In the genomic region with DNA sequence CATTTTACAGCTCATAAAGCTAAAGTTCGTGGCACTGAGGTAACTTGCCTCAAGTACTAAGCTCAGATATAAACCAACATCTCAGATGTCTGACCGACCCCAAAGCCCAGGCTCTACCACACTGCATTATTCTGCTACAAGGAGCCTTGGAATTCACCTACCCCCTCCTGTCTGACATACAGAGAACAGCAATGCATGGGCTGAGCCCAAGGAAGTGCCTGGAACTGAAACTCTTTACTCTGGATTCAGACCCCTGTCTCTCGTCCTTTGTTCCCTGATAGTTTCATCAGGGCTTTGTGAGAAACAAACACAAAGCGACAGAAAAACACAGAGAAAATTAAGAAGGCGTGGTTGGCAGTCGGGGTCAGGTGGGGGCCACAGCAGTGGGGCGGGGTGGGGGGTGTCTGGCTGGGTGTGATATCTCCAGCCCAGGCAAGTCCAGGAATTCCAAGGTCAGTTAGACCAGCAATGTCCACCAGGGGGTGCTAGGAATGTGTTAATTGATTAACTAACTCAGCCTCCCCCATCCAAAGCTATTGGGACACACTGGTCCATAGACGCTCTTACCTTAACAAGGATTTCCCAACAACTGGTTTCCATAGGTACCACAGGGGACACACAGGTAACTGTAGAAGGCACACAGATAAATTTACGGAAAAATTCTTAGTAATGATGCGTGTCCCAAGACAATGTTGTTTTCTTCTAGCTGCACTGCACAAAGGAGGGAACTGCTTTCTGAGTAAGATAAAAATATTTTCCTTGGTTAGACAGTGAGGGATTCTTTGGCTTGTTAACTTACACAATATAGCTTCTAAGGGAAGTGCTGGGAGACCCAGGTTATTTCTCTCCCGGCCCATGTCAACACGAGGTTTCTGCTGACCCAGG, we compare ENCODE assay signal across 9 cellular contexts. TPM values are rescaled to one million over a fixed set of nuclear protein-coding genes. Genes with fewer than 3 reads are reported as not detected.
A peak's percentile ranks its signal among the peaks of the same experiment; 100 is the strongest.
DNase-seq lines count a peak whose midpoint lies in the region; ATAC-seq and TF ChIP-seq lines count a peak whose summit lies in the region.
"Had no signal": no experiment of that assay in that cellular context is flagged by ENCODE, and none has a peak within 500 bp of the region (broad histone marks: within the 10 kb centered on the region; RNA-seq: fewer than 3 reads in every experiment).

No MANE protein-coding gene starts in this region.

- H3K4me3 Mint-ChIP-seq in activated CD4-positive, alpha-beta T cell treated with anti-CD3 and anti-CD28 coated beads for 36 hours, result no peak overlapping the region
- H3K4me3 Mint-ChIP-seq in naive thymus-derived CD8-positive, alpha-beta T cell, result no peak overlapping the region
- H3K4me3 Mint-ChIP-seq: dendritic cell treated with granulocyte-macrophage colony-stimulating factor and Interleukin-4, amounts not matched to agents 40 ng/mL and 50 ng/mL, for 4 days had no signal

- H3K27me3 ChIP-seq in parathyroid adenoma (ENCODE audit: control insufficient read depth, insufficient read depth, low read length), result no peaks in the 10 kb centered on the region

- no peak overlapping the region for H3K27ac ChIP-seq in parathyroid adenoma

- no peaks in the 10 kb centered on the region for H3K4me1 ChIP-seq in parathyroid adenoma

- DNase-seq in NCI-H2196 (lab: John Stamatoyannopoulos, UW; ENCODE audit: unreplicated experiment) (peak; percentile 44), NCI-H2196 treated with DMSO at 0.1 percent for 48 hours (lab: John Stamatoyannopoulos, UW; ENCODE audit: unreplicated experiment) (no peak), NCI-H1105 (lab: John Stamatoyannopoulos, UW) (peak; percentile 35), fibroblast of villous mesenchyme (ENCODE audit: low read depth) (peak; percentile 66)
- DNase-seq in activated CD4-positive, alpha-beta T cell treated with anti-CD3 and anti-CD28 coated beads for 36 hours, result peak; percentile 70
- no peak for DNase-seq in naive thymus-derived CD8-positive, alpha-beta T cell

- CTCF ChIA-PET in activated CD4-positive, alpha-beta T cell treated with anti-CD3 and anti-CD28 coated beads for 36 hours (lab: Charles Lee), result interaction anchor here (0.7 to 1.3 kb wide), 3 partner anchors 10 to 88 kb away, joined by 3 read pairs; no protein-coding TSS in a partner anchor

- H3K27ac Mint-ChIP-seq in activated CD4-positive, alpha-beta T cell treated with anti-CD3 and anti-CD28 coated beads for 36 hours, result no peak overlapping the region
- no peak overlapping the region for H3K27ac Mint-ChIP-seq in naive thymus-derived CD8-positive, alpha-beta T cell
- H3K27ac Mint-ChIP-seq: dendritic cell treated with granulocyte-macrophage colony-stimulating factor and Interleukin-4, amounts not matched to agents 40 ng/mL and 50 ng/mL, for 4 days had no signal

- H3K4me3 ChIP-seq in fibroblast of villous mesenchyme (ENCODE audit: low read depth, low read length) (no peak overlapping the region), parathyroid adenoma (ENCODE audit: low read depth, low read length) (no peak overlapping the region)

- no peak overlapping the region for H3K4me2 ChIP-seq in parathyroid adenoma (ENCODE audit: low read length)

- TF ChIP-seq CTCF in fibroblast of villous mesenchyme (IDR thresholded peaks at IDR 0.05; ENCODE audit: insufficient read depth, low read depth, low read length) (peak; percentile 69), parathyroid adenoma (IDR thresholded peaks at IDR 0.05) (peak; percentile 43)

- no peaks in the 10 kb centered on the region for H3K36me3 Mint-ChIP-seq in activated CD4-positive, alpha-beta T cell treated with anti-CD3 and anti-CD28 coated beads for 36 hours (ENCODE audit: low read depth)
- no peaks in the 10 kb centered on the region for H3K36me3 Mint-ChIP-seq in naive thymus-derived CD8-positive, alpha-beta T cell

- no peaks in the 10 kb centered on the region for H3K9me3 ChIP-seq in parathyroid adenoma (ENCODE audit: control insufficient read depth, low read length)

- H3K36me3 ChIP-seq in parathyroid adenoma (ENCODE audit: control insufficient read depth, insufficient read depth, low read length), result no peaks in the 10 kb centered on the region

- H2AFZ ChIP-seq in parathyroid adenoma, result no peak overlapping the region

- H3K27me3 Mint-ChIP-seq in activated CD4-positive, alpha-beta T cell treated with anti-CD3 and anti-CD28 coated beads for 36 hours, result peaks cover 26% of the 10 kb centered on the region
- peaks cover 0 to 52% (median 32%) of the 10 kb centered on the region in 5 donors for H3K27me3 Mint-ChIP-seq in naive thymus-derived CD8-positive, alpha-beta T cell

- intact Hi-C loops in activated CD4-positive, alpha-beta T cell treated with anti-CD3 and anti-CD28 coated beads for 36 hours (cut with DNase I, micrococcal nuclease), result no loop called here

- no peak overlapping the region for H3K9ac ChIP-seq in parathyroid adenoma

- POLR2A ChIA-PET in activated CD4-positive, alpha-beta T cell treated with anti-CD3 and anti-CD28 coated beads for 36 hours (lab: Charles Lee), result no interaction called here
- POLR2A ChIA-PET in naive thymus-derived CD8-positive, alpha-beta T cell (lab: Charles Lee), result no interaction called here

- no peaks in the 10 kb centered on the region for H3K9me3 Mint-ChIP-seq in activated CD4-positive, alpha-beta T cell treated with anti-CD3 and anti-CD28 coated beads for 36 hours (ENCODE audit: low read depth)
- H3K9me3 Mint-ChIP-seq in naive thymus-derived CD8-positive, alpha-beta T cell, result peaks cover 0 to 2% (median 0%) of the 10 kb centered on the region in 9 donors
- H3K9me3 Mint-ChIP-seq: dendritic cell treated with granulocyte-macrophage colony-stimulating factor and Interleukin-4, amounts not matched to agents 40 ng/mL and 50 ng/mL, for 4 days had no signal

- no peaks in the 10 kb centered on the region for H3K79me2 ChIP-seq in parathyroid adenoma

- H3K4me1 Mint-ChIP-seq in activated CD4-positive, alpha-beta T cell treated with anti-CD3 and anti-CD28 coated beads for 36 hours, result no peaks in the 10 kb centered on the region
- peaks cover 0 to 27% (median 0%) of the 10 kb centered on the region in 4 donors for H3K4me1 Mint-ChIP-seq in naive thymus-derived CD8-positive, alpha-beta T cell

- peak; percentile 45 for ATAC-seq in GM21619 (IDR thresholded peaks at IDR 0.05; ENCODE audit: unreplicated experiment)
- ATAC-seq in activated CD4-positive, alpha-beta T cell treated with anti-CD3 and anti-CD28 coated beads for 36 hours, result no peak
- ATAC-seq in naive thymus-derived CD8-positive, alpha-beta T cell, result no peak

RNA-seq across cellular contexts. Expression of gene SSUH2, which starts 18.8 kb away (rescaled TPM):
- total RNA-seq in activated CD4-positive, alpha-beta T cell treated with anti-CD3 and anti-CD28 coated beads for 36 hours, result under 1 TPM; 0.09 to 0.11 TPM
- 0.32 TPM in 1 of 2 replicates, not detected in the other for total RNA-seq in fibroblast of villous mesenchyme
- not detected for total RNA-seq in naive thymus-derived CD8-positive, alpha-beta T cell
- polyA plus RNA-seq in naive thymus-derived CD8-positive, alpha-beta T cell, result not detected

Comparison
In these comparisons a context has a peak if more than half of its experiments do, and no peak if none do; other contexts are left out.
1. DNase-seq: peak in NCI-H2196 (single experiment), NCI-H1105 (single experiment), activated CD4-positive, alpha-beta T cell treated with anti-CD3 and anti-CD28 coated beads for 36 hours (single experiment) and fibroblast of villous mesenchyme (single experiment); none in NCI-H2196 treated with DMSO at 0.1 percent for 48 hours (single experiment) and naive thymus-derived CD8-positive, alpha-beta T cell (0 of 10).